17 cellular contexts compared by ENCODE assay signal in the genomic region with DNA sequence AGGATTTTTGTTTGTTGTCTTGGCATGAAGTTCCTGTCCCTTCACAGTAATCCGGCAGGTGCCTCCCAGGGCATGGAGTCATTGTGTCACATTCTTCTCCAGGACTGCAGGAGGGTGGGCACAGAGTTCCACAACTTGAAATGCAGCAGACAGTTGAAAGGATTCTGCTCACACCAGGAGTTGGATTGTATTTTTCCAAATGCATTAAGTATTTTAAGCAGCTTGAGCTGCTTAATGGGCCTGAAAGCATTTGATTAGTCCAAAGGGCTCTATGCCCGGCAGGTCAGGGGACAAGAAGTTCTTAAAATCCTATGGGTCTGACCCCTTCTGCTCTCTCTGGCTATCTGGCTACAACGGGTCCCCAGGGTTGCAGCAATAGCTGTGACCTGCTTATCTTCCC.
DNase-seq lines count a peak whose midpoint lies in the region; ATAC-seq and TF ChIP-seq lines count a peak whose summit lies in the region.
"Had no signal": no experiment of that assay in that cellular context is flagged by ENCODE, and none has a peak within 500 bp of the region (broad histone marks: within the 10 kb centered on the region; RNA-seq: fewer than 3 reads in every experiment).

No MANE protein-coding gene starts in this region.

- no peaks in the 10 kb centered on the region for H3K9me2 ChIP-seq in Karpas-422 (replicated peaks; ENCODE audit: insufficient read depth, low read length)
- H3K9me2 ChIP-seq in GM23338 (ENCODE audit: insufficient read depth): no peaks in the 10 kb centered on the region

- WGBS in ectodermal cell, 2 experiments: 67 to 77% methylated on average over 3 of the region's 3 CpGs
- 84 to 95% (median 91%) methylated on average over 3 of the region's 3 CpGs for WGBS in spleen, 5 donors

- H4K20me1 ChIP-seq in Karpas-422 (ENCODE audit: insufficient read depth, low read depth, low read length) (no peaks in the 10 kb centered on the region), GM23338 (replicated peaks; ENCODE audit: insufficient read depth) (no peaks in the 10 kb centered on the region)

- H3K27me3 Mint-ChIP-seq in brain (no peaks in the 10 kb centered on the region), neural crest cell (ENCODE audit: low read depth) (peaks cover 3% of the 10 kb centered on the region), GM23338 (ENCODE audit: insufficient read depth, low read depth, poor library complexity) (no peaks in the 10 kb centered on the region)
- H3K27me3 Mint-ChIP-seq: B cell had no signal

- H3K9me3 ChIP-seq in ectodermal cell (ENCODE audit: control insufficient read depth, low read length): no peaks in the 10 kb centered on the region
- no peaks in the 10 kb centered on the region for H3K9me3 ChIP-seq in spleen
- no peaks in the 10 kb centered on the region for H3K9me3 ChIP-seq in Karpas-422 (ENCODE audit: low read length)
- H3K9me3 ChIP-seq: BLaER1 treated with 17β-estradiol and CSF1 and Interleukin-3, amounts not matched to agents 10 nM and 100 nM; HAP-1 had no signal

- TF ChIP-seq CTCF in brain (conservative IDR thresholded peaks at IDR 0.05): no peak
- no peak for TF ChIP-seq CTCF in neural crest cell (conservative IDR thresholded peaks at IDR 0.05)
- no peak for TF ChIP-seq CTCF in spleen (IDR thresholded peaks at IDR 0.05 in 8 of 11, conservative IDR thresholded peaks at IDR 0.05 in 3 of 11)
- TF ChIP-seq CTCF in GM23338 (conservative IDR thresholded peaks at IDR 0.05; ENCODE audit: low read depth in 2 of 2): no peak

- H3F3A ChIP-seq in GM23338 (replicated peaks; ENCODE audit: low read depth): no peaks in the 10 kb centered on the region

- H3K4me1 Mint-ChIP-seq in brain: peaks cover 42% of the 10 kb centered on the region
- peaks cover 24% of the 10 kb centered on the region for H3K4me1 Mint-ChIP-seq in neural crest cell
- peaks cover 3% of the 10 kb centered on the region; the same call in 2 of the 3 replicates for H3K4me1 Mint-ChIP-seq in GM23338
- H3K4me1 Mint-ChIP-seq: B cell had no signal

- no peak for TF ChIP-seq POLR2A in spleen (IDR thresholded peaks at IDR 0.05)

- no peaks in the 10 kb centered on the region for H3K79me2 ChIP-seq in Karpas-422 (ENCODE audit: low read length)
- no peaks in the 10 kb centered on the region for H3K79me2 ChIP-seq in GM23338 (replicated peaks; ENCODE audit: insufficient read depth)

- no peak for ATAC-seq in GM23338
- ATAC-seq: CD8-positive, alpha-beta T cell; GM12878 had no signal

- peaks cover 26% of the 10 kb centered on the region for H3K36me3 Mint-ChIP-seq in brain
- peaks cover 9% of the 10 kb centered on the region for H3K36me3 Mint-ChIP-seq in neural crest cell (ENCODE audit: low read depth)
- no peaks in the 10 kb centered on the region for H3K36me3 Mint-ChIP-seq in GM23338 (ENCODE audit: low read depth)

- peaks cover 0 to 9% (median 5%) of the 10 kb centered on the region in 5 experiments for H3K9me3 Mint-ChIP-seq in brain
- H3K9me3 Mint-ChIP-seq in neural crest cell: peaks cover 3% of the 10 kb centered on the region
- H3K9me3 Mint-ChIP-seq in GM23338: no peaks in the 10 kb centered on the region
- H3K9me3 Mint-ChIP-seq: CD8-positive, alpha-beta T cell had no signal

- no peaks in the 10 kb centered on the region for H3K27me3 ChIP-seq in ectodermal cell (ENCODE audit: control insufficient read depth, insufficient read depth, low read length, poor library complexity, severe bottlenecking)
- no peaks in the 10 kb centered on the region for H3K27me3 ChIP-seq in spleen (replicated peaks in 1 of 7)
- no peaks in the 10 kb centered on the region for H3K27me3 ChIP-seq in Karpas-422 (ENCODE audit: low read length)
- H3K27me3 ChIP-seq in GM23338 (ENCODE audit: insufficient read depth): no peaks in the 10 kb centered on the region
- H3K27me3 ChIP-seq: BLaER1 treated with 17β-estradiol and CSF1 and Interleukin-3, amounts not matched to agents 10 nM and 100 nM had no signal

- H3K4me3 Mint-ChIP-seq in brain (no peak overlapping the region), neural crest cell (no peak overlapping the region), GM23338 (no peak overlapping the region)
- H3K4me3 Mint-ChIP-seq: B cell; CD8-positive, alpha-beta T cell had no signal

- intact Hi-C loops in spleen (cut with DNase I; ENCODE audit: low total_unique reads): no loop called here

- H3K27ac Mint-ChIP-seq in brain (peak overlapping the region in 4 of 5 experiments; percentile 62 to 91 (median 76)), neural crest cell (ENCODE audit: unreplicated experiment) (peak overlapping the region; percentile 2), GM23338 (no peak overlapping the region)
- H3K27ac Mint-ChIP-seq: B cell; CD8-positive, alpha-beta T cell had no signal

- H3K4me2 ChIP-seq in Karpas-422 (ENCODE audit: low read depth, low read length, poor library complexity, severe bottlenecking) (no peak overlapping the region), GM23338 (no peak overlapping the region)
- H3K4me2 ChIP-seq: BLaER1 treated with 17β-estradiol and CSF1 and Interleukin-3, amounts not matched to agents 10 nM and 100 nM had no signal

- H3K4me3 ChIP-seq in ectodermal cell (ENCODE audit: insufficient read depth, low read depth, low read length) (no peak overlapping the region), spleen (no peak overlapping the region), Karpas-422 (ENCODE audit: low read length) (no peak overlapping the region), GM23338 (no peak overlapping the region)
- H3K4me3 ChIP-seq: BLaER1 treated with 17β-estradiol and CSF1 and Interleukin-3, amounts not matched to agents 10 nM and 100 nM; GM12878; HAP-1 had no signal

- no peak overlapping the region for H3K9ac ChIP-seq in Karpas-422 (ENCODE audit: low read length)
- H3K9ac ChIP-seq: BLaER1 treated with 17β-estradiol and CSF1 and Interleukin-3, amounts not matched to agents 10 nM and 100 nM had no signal

- H3K36me3 ChIP-seq in ectodermal cell (ENCODE audit: control insufficient read depth, insufficient read depth, low read length) (no peaks in the 10 kb centered on the region), spleen (no peaks in the 10 kb centered on the region), Karpas-422 (ENCODE audit: insufficient read depth, low read length) (no peaks in the 10 kb centered on the region), GM23338 (ENCODE audit: insufficient read depth) (no peaks in the 10 kb centered on the region)
- H3K36me3 ChIP-seq: BLaER1 treated with 17β-estradiol and CSF1 and Interleukin-3, amounts not matched to agents 10 nM and 100 nM; HAP-1 had no signal

- no peak overlapping the region for H2AFZ ChIP-seq in Karpas-422 (ENCODE audit: low read length)
- H2AFZ ChIP-seq in GM23338: no peak overlapping the region

- H3K4me1 ChIP-seq in ectodermal cell (ENCODE audit: control insufficient read depth, insufficient read depth, low read length) (peaks cover 17% of the 10 kb centered on the region), spleen (peaks cover 0 to 10% (median 0%) of the 10 kb centered on the region in 6 donors), Karpas-422 (ENCODE audit: low read length) (no peaks in the 10 kb centered on the region), GM23338 (ENCODE audit: insufficient read depth) (no peaks in the 10 kb centered on the region)
- H3K4me1 ChIP-seq: HAP-1 had no signal

- H3K27ac ChIP-seq in ectodermal cell (ENCODE audit: insufficient read depth, low read depth, low read length, poor library complexity, severe bottlenecking) (peak overlapping the region; percentile 31), spleen (no peak overlapping the region), Karpas-422 (ENCODE audit: low read length) (no peak overlapping the region), GM23338 (ENCODE audit: low read depth) (no peak overlapping the region)
- H3K27ac ChIP-seq: BLaER1 treated with 17β-estradiol and CSF1 and Interleukin-3, amounts not matched to agents 10 nM and 100 nM had no signal

- DNase-seq in neural crest cell (ENCODE audit: low read depth, low spot score) (no peak), spleen (peak; percentile 44), Karpas-422 (no peak), GM23338 (ENCODE audit: low spot score) (no peak), SHP77 treated with DMSO at 0.1 percent for 48 hours (lab: John Stamatoyannopoulos, UW) (no peak)
- no peak for DNase-seq in stimulated activated naive CD4-positive, alpha-beta T cell (lab: John Stamatoyannopoulos, UW)
- DNase-seq: CD8-positive, alpha-beta T cell; DMS 273 treated with DMSO at 0.1 percent for 48 hours; DMS53; DND-41; EL had no signal

TF ChIP-seq in GM23338, 12 proteins besides CTCF, POLR2A, EP300 and RAD21:
- TF ChIP-seq EZH2phosphoT487 (IDR thresholded peaks at IDR 0.05; ENCODE audit: unreplicated experiment): no peak
- TF ChIP-seq ZNF331 (CRISPR knock-in tag; IDR thresholded peaks at IDR 0.05; ENCODE audit: low read depth): no peak
- no peak for TF ChIP-seq NANOG (IDR thresholded peaks at IDR 0.05; ENCODE audit: borderline replicate concordance)
- no peak for TF ChIP-seq POLR2AphosphoS5 (IDR thresholded peaks at IDR 0.05; ENCODE audit: low read depth)
- TF ChIP-seq ZNF114 (CRISPR knock-in tag; IDR thresholded peaks at IDR 0.05): no peak
- TF ChIP-seq EZH2 (IDR thresholded peaks at IDR 0.05; ENCODE audit: low read depth, unreplicated experiment): no peak
TF ChIP-seq in GM23338: peak in this region for 0.
